Comparison of ENCODE assay signal across 28 cellular contexts in the genomic region with DNA sequence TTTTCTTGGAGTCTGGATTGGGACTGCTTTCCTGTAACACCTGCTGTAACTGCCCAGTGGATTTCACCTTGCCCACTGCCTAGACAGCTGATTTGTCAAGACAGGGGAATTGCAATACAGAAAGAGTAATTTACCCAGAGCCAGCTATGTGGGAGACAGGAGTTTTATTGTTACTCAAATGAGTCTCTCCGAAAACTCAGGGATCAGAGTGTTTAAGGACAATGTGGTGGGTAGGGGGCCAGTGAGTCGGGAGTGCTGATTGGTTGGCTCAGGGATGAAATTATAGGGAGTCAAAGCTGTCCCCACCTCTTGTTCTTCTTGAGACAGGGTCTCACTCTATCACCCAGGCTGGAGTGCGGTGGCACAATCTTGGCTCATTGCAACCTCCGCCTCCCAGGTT. TPM values are rescaled to one million over a fixed set of nuclear protein-coding genes. Genes with fewer than 3 reads are reported as not detected.
"Had no signal": no experiment of that assay in that cellular context is flagged by ENCODE, and none has a peak within 500 bp of the region (broad histone marks: within the 10 kb centered on the region; RNA-seq: fewer than 3 reads in every experiment).

No MANE protein-coding gene starts in this region.

- H3K36me3 ChIP-seq: colonic mucosa, left lung, prostate gland, right atrium auricular region, suprapubic skin, transverse colon, upper lobe of right lung, vagina had no signal

- ATAC-seq: left cardiac atrium; left lung; naive thymus-derived CD4-positive, alpha-beta T cell; sciatic nerve; stimulated activated naive CD8-positive, alpha-beta T cell treated with anti-CD3 and anti-CD28 coated beads, Interleukin-15, amount 100 ng/mL, for 72 hours; upper lobe of right lung had no signal

- H3K4me1 ChIP-seq: colonic mucosa, left lung, right atrium auricular region, suprapubic skin, transverse colon, upper lobe of right lung, vagina had no signal

- H3K4me2 ChIP-seq: smooth muscle cell had no signal

- H3K4me3 Mint-ChIP-seq: dendritic cell treated with granulocyte-macrophage colony-stimulating factor and Interleukin-4, amounts not matched to agents 40 ng/mL and 50 ng/mL, for 4 days; naive thymus-derived CD4-positive, alpha-beta T cell; nephron; stimulated activated naive CD8-positive, alpha-beta T cell treated with anti-CD3 and anti-CD28 coated beads, Interleukin-15, amount 100 ng/mL, for 72 hours had no signal

- FAIRE-seq: frontal cortex, islet of Langerhans had no signal

- H3K4me1 Mint-ChIP-seq: nephron had no signal

- H3K27ac ChIP-seq: colonic mucosa, left lung, right atrium auricular region, suprapubic skin, transverse colon, upper lobe of right lung, vagina had no signal

- H3K4me3 ChIP-seq: colonic mucosa, left lung, prostate gland, right atrium auricular region, smooth muscle cell, suprapubic skin, transverse colon, upper lobe of right lung, vagina had no signal

- H3K9me3 ChIP-seq: colonic mucosa, left lung, prostate gland, right atrium auricular region, suprapubic skin, transverse colon, upper lobe of right lung, vagina had no signal

- H3K27me3 ChIP-seq: colonic mucosa, left lung, right atrium auricular region, suprapubic skin, upper lobe of right lung, vagina had no signal

- H3K27ac Mint-ChIP-seq: dendritic cell treated with granulocyte-macrophage colony-stimulating factor and Interleukin-4, amounts not matched to agents 40 ng/mL and 50 ng/mL, for 4 days; naive thymus-derived CD4-positive, alpha-beta T cell; nephron; stimulated activated naive CD8-positive, alpha-beta T cell treated with anti-CD3 and anti-CD28 coated beads, Interleukin-15, amount 100 ng/mL, for 72 hours had no signal

- DNase-seq: colonic mucosa; effector memory CD4-positive, alpha-beta T cell; hypothalamus; left cardiac atrium; mesenchymal stem cell; midbrain; naive thymus-derived CD4-positive, alpha-beta T cell; nucleus accumbens; stimulated activated CD4-positive, alpha-beta T cell treated with anti-CD3 and anti-CD28 coated beads, Interleukin-12 subunit alpha, Interleukin-12 subunit beta, amount 100 ng/mL, for 4 hours; stimulated activated CD4-positive, alpha-beta T cell treated with anti-CD3 and anti-CD28 coated beads, Interleukin-1b, Interleukin-23, amount 100 ng/mL, for 48 hours; stimulated activated CD4-positive, alpha-beta T cell treated with anti-CD3 and anti-CD28 coated beads, Interleukin-4, amount 100 ng/mL, for 1 hour; stimulated activated CD8-positive, alpha-beta memory T cell treated with anti-CD3 and anti-CD28 coated beads, Interleukin-4, amount 100 ng/mL, for 48 hours; stimulated activated naive CD4-positive, alpha-beta T cell; stimulated activated naive CD8-positive, alpha-beta T cell treated with anti-CD3 and anti-CD28 coated beads, Interleukin-15, amount 100 ng/mL, for 72 hours; transverse colon; upper lobe of right lung had no signal

- H3K9me3 Mint-ChIP-seq: nephron had no signal

RNA-seq across cellular contexts. Expression of gene JAKMIP3, which starts 58.8 kb away (rescaled TPM):
- total RNA-seq: kidney epithelial cell, smooth muscle cell had no signal
